Comparison of ENCODE assay signal across 15 cellular contexts in genomic region chr11:66107600-66108151, GRCh38. TPM values are rescaled to one million over a fixed set of nuclear protein-coding genes. Genes with fewer than 3 reads are reported as not detected.
DNase-seq lines count a peak whose midpoint lies in the region; ATAC-seq and TF ChIP-seq lines count a peak whose summit lies in the region.
"Had no signal": no experiment of that assay in that cellular context is flagged by ENCODE, and none has a peak within 500 bp of the region (broad histone marks: within the 10 kb centered on the region; RNA-seq: fewer than 3 reads in every experiment).

No MANE protein-coding gene starts in this region.

- H3K27ac Mint-ChIP-seq in activated naive CD4-positive, alpha-beta T cell treated with anti-CD3 and anti-CD28 coated beads for 36 hours, result peak overlapping the region; percentile 87
- H3K27ac Mint-ChIP-seq in T-helper 17 cell (peak overlapping the region; percentile 67), endothelial cell (ENCODE audit: unreplicated experiment) (peak overlapping the region; percentile 94), type B pancreatic cell (peak overlapping the region; percentile 73)

- CTCF ChIA-PET in activated naive CD4-positive, alpha-beta T cell treated with anti-CD3 and anti-CD28 coated beads for 36 hours (lab: Charles Lee), result interaction anchor here (0.6 to 2.6 kb wide), 6 partner anchors 8 to 61 kb away, joined by 3 to 13 read pairs (median 6); partner anchors contain the start of gene PACS1

- DNase-seq in activated naive CD4-positive, alpha-beta T cell treated with anti-CD3 and anti-CD28 coated beads for 36 hours, result no peak
- DNase-seq in activated naive CD4-positive, alpha-beta T cell treated with anti-CD3 and anti-CD28 coated beads, Interleukin-2, amount 50 U/mL, for 16 hours, result no peak
- DNase-seq in T-helper 17 cell, result no peak
- no peak for DNase-seq in endothelial cell (ENCODE audit: low spot score)
- no peak for DNase-seq in type B pancreatic cell (ENCODE audit: extremely low spot score, unreplicated experiment)
- DNase-seq in AG08396 (ENCODE audit: low spot score), result no peak
- DNase-seq in NCI-H748 treated with DMSO at 0.1 percent for 48 hours (lab: John Stamatoyannopoulos, UW), result no peak
- DNase-seq: activated CD8-positive, alpha-beta memory T cell treated with anti-CD3 and anti-CD28 coated beads, Interleukin-2, amount 50 U/mL, for 48 hours; dorsolateral prefrontal cortex; MV-4-11; NCI-H2171; occipital lobe; SJCRH30 had no signal

- H3K4me1 Mint-ChIP-seq in activated naive CD4-positive, alpha-beta T cell treated with anti-CD3 and anti-CD28 coated beads for 36 hours (ENCODE audit: low read depth), result peaks cover 90% of the 10 kb centered on the region
- H3K4me1 Mint-ChIP-seq in T-helper 17 cell (peaks cover 72% of the 10 kb centered on the region), endothelial cell (ENCODE audit: unreplicated experiment) (peaks cover 29% of the 10 kb centered on the region), type B pancreatic cell (ENCODE audit: unreplicated experiment) (peaks cover 22% of the 10 kb centered on the region)

- ATAC-seq in T-helper 17 cell (no peak), HG03108 (IDR thresholded peaks at IDR 0.05; ENCODE audit: unreplicated experiment) (no peak)

- peaks cover 14% of the 10 kb centered on the region for H3K36me3 Mint-ChIP-seq in activated naive CD4-positive, alpha-beta T cell treated with anti-CD3 and anti-CD28 coated beads for 36 hours (ENCODE audit: low read depth)
- H3K36me3 Mint-ChIP-seq in T-helper 17 cell (ENCODE audit: low read depth) (peaks cover 7% of the 10 kb centered on the region), endothelial cell (ENCODE audit: low read depth, unreplicated experiment) (peaks cover 14% of the 10 kb centered on the region), type B pancreatic cell (peaks cover 10% of the 10 kb centered on the region)

- TF ChIP-seq CTCF in endothelial cell (IDR thresholded peaks at IDR 0.05; ENCODE audit: unreplicated experiment) (no peak), type B pancreatic cell (conservative IDR thresholded peaks at IDR 0.05) (no peak)

- no peak overlapping the region for H3K4me3 Mint-ChIP-seq in activated naive CD4-positive, alpha-beta T cell treated with anti-CD3 and anti-CD28 coated beads for 36 hours
- H3K4me3 Mint-ChIP-seq in T-helper 17 cell (peak overlapping the region; percentile 52), endothelial cell (ENCODE audit: unreplicated experiment) (peak overlapping the region; percentile 85), type B pancreatic cell (peak overlapping the region; percentile 13)

- H3K27me3 Mint-ChIP-seq in activated naive CD4-positive, alpha-beta T cell treated with anti-CD3 and anti-CD28 coated beads for 36 hours (ENCODE audit: low read depth), result no peaks in the 10 kb centered on the region
- H3K27me3 Mint-ChIP-seq in T-helper 17 cell (no peaks in the 10 kb centered on the region), endothelial cell (ENCODE audit: unreplicated experiment) (no peaks in the 10 kb centered on the region), type B pancreatic cell (no peaks in the 10 kb centered on the region)

- intact Hi-C loops in activated naive CD4-positive, alpha-beta T cell treated with anti-CD3 and anti-CD28 coated beads for 36 hours (cut with micrococcal nuclease), result no loop called here

- no peaks in the 10 kb centered on the region for H3K9me3 Mint-ChIP-seq in activated naive CD4-positive, alpha-beta T cell treated with anti-CD3 and anti-CD28 coated beads for 36 hours
- H3K9me3 Mint-ChIP-seq in endothelial cell (ENCODE audit: unreplicated experiment) (no peaks in the 10 kb centered on the region), type B pancreatic cell (no peaks in the 10 kb centered on the region)

- H3K9me3 ChIP-seq in T-helper 17 cell (ENCODE audit: control insufficient read depth, low read length, poor library complexity, severe bottlenecking), result no peaks in the 10 kb centered on the region
- H3K9me3 ChIP-seq: SJCRH30 had no signal

RNA-seq across cellular contexts. Expression of gene PACS1, which starts 37.6 kb away (rescaled TPM):
- total RNA-seq in activated naive CD4-positive, alpha-beta T cell treated with anti-CD3 and anti-CD28 coated beads for 36 hours, result 10 to 100 TPM; 77.8 to 80.7 TPM
- total RNA-seq in T-helper 17 cell (100 to 1,000 TPM; 215 to 227 TPM), endothelial cell (ENCODE audit: unreplicated experiment) (114 TPM), type B pancreatic cell (ENCODE audit: low replicate concordance) (44.1 and 49.9 TPM in 2 replicates)

RNA-seq across cellular contexts. Expression of gene SF3B2, which starts 55.5 kb away (rescaled TPM):
- total RNA-seq in activated naive CD4-positive, alpha-beta T cell treated with anti-CD3 and anti-CD28 coated beads for 36 hours, result 100 to 1,000 TPM; 319 to 321 TPM
- total RNA-seq in T-helper 17 cell, result 100 to 1,000 TPM; 187 to 208 TPM
- 174 TPM for total RNA-seq in endothelial cell (ENCODE audit: unreplicated experiment)
- 192 and 210 TPM in 2 replicates for total RNA-seq in type B pancreatic cell (ENCODE audit: low replicate concordance)

RNA-seq across cellular contexts. Expression of gene GAL3ST3, which starts 58.7 kb away (rescaled TPM):
- total RNA-seq in activated naive CD4-positive, alpha-beta T cell treated with anti-CD3 and anti-CD28 coated beads for 36 hours, result under 1 TPM in 1 of 2 experiments, not detected in 1; 0.17 TPM
- not detected for total RNA-seq in T-helper 17 cell
- total RNA-seq in endothelial cell (ENCODE audit: unreplicated experiment), result 0.87 TPM
- total RNA-seq in type B pancreatic cell (ENCODE audit: low replicate concordance), result 3.7 TPM in 1 of 2 replicates, not detected in the other
- total RNA-seq: lung, SJCRH30 had no signal
